In the genomic region with DNA sequence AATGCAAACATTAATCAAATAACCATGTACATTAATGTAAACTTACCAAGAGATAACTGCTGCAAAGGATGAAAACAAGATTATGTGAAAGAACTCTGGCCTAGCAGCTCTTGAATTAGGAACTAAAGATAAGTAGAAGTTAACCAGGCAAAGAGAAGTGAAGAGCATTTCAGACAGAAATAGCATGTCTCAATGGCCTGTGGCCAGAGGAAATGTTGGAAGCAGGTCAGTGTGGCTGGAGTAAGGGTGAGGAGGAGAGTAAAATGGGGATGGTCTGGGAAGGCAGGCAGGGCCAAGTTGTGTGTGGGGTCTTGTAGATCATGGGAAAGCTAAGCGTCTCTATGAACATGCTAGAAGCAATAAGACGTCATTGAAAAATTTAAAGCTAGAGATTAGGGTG, we compare ENCODE assay signal across 27 cellular contexts.
"Had no signal": no experiment of that assay in that cellular context is flagged by ENCODE, and none has a peak within 500 bp of the region (broad histone marks: within the 10 kb centered on the region; RNA-seq: fewer than 3 reads in every experiment).

No MANE protein-coding gene starts in this region.

- H3K27ac ChIP-seq: heart left ventricle, lower lobe of right lung, neutrophil, parathyroid adenoma, psoas muscle, right lobe of liver, tibial artery, uterus had no signal

- H3K4me3 ChIP-seq: heart left ventricle, lower lobe of right lung, psoas muscle, right lobe of liver, smooth muscle cell, testis, tibial artery, uterus had no signal

- H3K4me1 ChIP-seq: lower lobe of right lung, parathyroid adenoma, psoas muscle, right lobe of liver, testis, tibial artery, uterus had no signal

- H3K9me3 ChIP-seq: heart left ventricle, lower lobe of right lung, neutrophil, psoas muscle, right lobe of liver, testis, tibial artery, uterus had no signal

- ATAC-seq: left lobe of liver; lower lobe of right lung; naive thymus-derived CD8-positive, alpha-beta T cell; psoas muscle; right lobe of liver; stimulated activated memory B cell treated with anti-CD40 and anti-IgM and Interleukin-4, amounts not matched to agents 10 μg/mL and 1 μg/mL and 100 μg/mL, for 72 hours; stimulated activated naive CD8-positive, alpha-beta T cell treated with anti-CD3 and anti-CD28 coated beads, Interleukin-15, amount 100 ng/mL, for 72 hours had no signal

- H3K27me3 ChIP-seq: heart left ventricle, neutrophil, right lobe of liver, testis, tibial artery, uterus had no signal

- H3K36me3 ChIP-seq: heart left ventricle, lower lobe of right lung, neutrophil, right lobe of liver, tibial artery, uterus had no signal

- DNase-seq: heart left ventricle; hypothalamus; immature natural killer cell; kidney; lower lobe of right lung; mammary epithelial cell; mesenchymal stem cell; naive thymus-derived CD8-positive, alpha-beta T cell; occipital lobe; psoas muscle; right lobe of liver; stimulated activated CD4-positive, alpha-beta T cell treated with anti-CD3 and anti-CD28 coated beads, Interleukin-1b, Interleukin-23, amount 100 ng/mL, for 48 hours; stimulated activated CD4-positive, alpha-beta T cell treated with anti-CD3 and anti-CD28 coated beads, Interleukin-2, amount 100 ng/mL, for 48 hours; stimulated activated CD4-positive, alpha-beta T cell treated with anti-CD3 and anti-CD28 coated beads, Interleukin-4, amount 100 ng/mL, for 4 hours; stimulated activated CD8-positive, alpha-beta memory T cell treated with anti-CD3 and anti-CD28 coated beads, Interleukin-4, amount 100 ng/mL, for 48 hours; stimulated activated naive CD4-positive, alpha-beta T cell treated with Interleukin-2 at 50 U/mL for 16 hours; stimulated activated naive CD8-positive, alpha-beta T cell treated with anti-CD3 and anti-CD28 coated beads, Interleukin-15, amount 100 ng/mL, for 72 hours; substantia nigra; testis; tibial artery; trophoblast cell; uterus had no signal
